In the genomic region with DNA sequence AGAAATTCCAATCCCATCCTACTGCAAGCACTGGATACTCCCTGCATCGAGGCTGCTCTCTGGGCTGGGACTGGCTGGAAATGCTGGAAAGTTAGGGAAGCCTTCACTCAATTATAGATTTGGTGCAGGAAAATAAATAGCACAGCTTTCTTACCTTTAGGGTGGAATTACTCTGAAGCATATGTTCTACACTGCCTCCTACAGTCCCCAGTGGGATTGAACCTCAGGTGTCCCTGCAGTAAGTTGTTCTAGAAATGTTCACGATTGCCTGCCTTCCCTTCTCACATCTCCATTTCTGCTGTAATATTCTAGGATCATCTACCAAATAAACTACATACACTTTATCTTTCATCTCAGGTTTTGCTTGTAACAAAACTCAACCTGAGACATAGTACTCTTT, we compare ENCODE assay signal across 1 cellular context.
TF ChIP-seq lines count a peak whose summit lies in the region.

No MANE protein-coding gene starts in this region.

TF ChIP-seq in H1, 55 proteins besides CTCF, POLR2A, EP300 and RAD21 (continued from another document):
- TF ChIP-seq CHD7 (IDR thresholded peaks at IDR 0.05; ENCODE audit: insufficient replicate concordance, low read length) (no peak), PHF8 (conservative IDR thresholded peaks at IDR 0.05; ENCODE audit: low read depth, low read length) (no peak), BACH1 (IDR thresholded peaks at IDR 0.05; ENCODE audit: low read length) (no peak), ASH2L (IDR thresholded peaks at IDR 0.05; ENCODE audit: low read length) (no peak)
TF ChIP-seq in H1: peak in this region for 0.
